8 cellular contexts compared by ENCODE assay signal in genomic region chr2:205681836-205682238, GRCh38. TPM values are rescaled to one million over a fixed set of nuclear protein-coding genes. Genes with fewer than 3 reads are reported as not detected.
A peak's percentile ranks its signal among the peaks of the same experiment; 100 is the strongest.
DNase-seq lines count a peak whose midpoint lies in the region; ATAC-seq, FAIRE-seq and TF ChIP-seq lines count a peak whose summit lies in the region.

No MANE protein-coding gene starts in this region.

- H3K9me3 ChIP-seq in A549 (no peaks in the 10 kb centered on the region), keratinocyte (ENCODE audit: control insufficient read depth, low read depth, low read length) (no peaks in the 10 kb centered on the region)

- H3K27ac Mint-ChIP-seq in activated naive CD8-positive, alpha-beta T cell treated with anti-CD3 and anti-CD28 coated beads, Interleukin-2, amount 50 U/mL, for 24 hours: peak overlapping the region; percentile 23

- no peaks in the 10 kb centered on the region for H3K36me3 ChIP-seq in keratinocyte (ENCODE audit: control insufficient read depth in 2 of 2, extremely low read depth in 1 of 2, insufficient read depth in 2 of 2, low read length in 2 of 2)

- DNase-seq in A549 (ENCODE audit: low read depth in 1 of 2, low spot score in 1 of 2) (no peak), GM13977 (ENCODE audit: low spot score) (peak; percentile 54), keratinocyte (ENCODE audit: low read depth, low spot score) (no peak), substantia nigra (lab: John Stamatoyannopoulos, UW) (peak in 10 of 49 donors; percentile 14 to 49 (median 32)), HUDEP-2 (lab: John Stamatoyannopoulos, UW; ENCODE audit: unreplicated experiment in 76 of 76) (no peak)
- peak; percentile 26 for DNase-seq in activated naive CD8-positive, alpha-beta T cell treated with anti-CD3 and anti-CD28 coated beads, Interleukin-2, amount 50 U/mL, for 24 hours
- DNase-seq in activated effector memory CD4-positive, alpha-beta T cell treated with Interleukin-2 at 50 U/mL for 16 hours: no peak

- H3K4me1 ChIP-seq in A549 (peaks cover 32% of the 10 kb centered on the region), keratinocyte (ENCODE audit: control insufficient read depth, extremely low read depth, insufficient read depth, low read length) (peaks cover 55% of the 10 kb centered on the region)

- H2AFZ ChIP-seq in keratinocyte (ENCODE audit: control insufficient read depth, low read length): peak overlapping the region; percentile 79

- H4K20me1 ChIP-seq in keratinocyte (ENCODE audit: control insufficient read depth, extremely low read depth, insufficient read depth, low read length): no peaks in the 10 kb centered on the region

- H3K4me2 ChIP-seq in A549: peak overlapping the region; percentile 88
- peak overlapping the region; percentile 72 for H3K4me2 ChIP-seq in keratinocyte (ENCODE audit: control insufficient read depth, extremely low read depth, insufficient read depth, low read depth, low read length)

- TF ChIP-seq EP300 in A549 (IDR thresholded peaks at IDR 0.05): no peak

- H3K27ac ChIP-seq in A549 (peak overlapping the region; percentile 93 to 98), keratinocyte (ENCODE audit: control insufficient read depth, insufficient read depth, low read length) (peak overlapping the region; percentile 80), substantia nigra (ENCODE audit: low read depth, low read length, poor library complexity, severe bottlenecking) (peak overlapping the region; percentile 71)

- H3K9me1 ChIP-seq in keratinocyte (ENCODE audit: control insufficient read depth, extremely low read depth, insufficient read depth, low read length): no peaks in the 10 kb centered on the region

- no peak for TF ChIP-seq CTCF in A549 (IDR thresholded peaks at IDR 0.05)
- TF ChIP-seq CTCF in GM13977 (IDR thresholded peaks at IDR 0.05; ENCODE audit: extremely low read depth, insufficient read depth, missing control alignments): no peak
- TF ChIP-seq CTCF in keratinocyte (optimal IDR thresholded peaks at IDR 0.05 in 1 of 3, IDR thresholded peaks at IDR 0.05 in 1 of 3, conservative IDR thresholded peaks at IDR 0.05 in 1 of 3; ENCODE audit: extremely low read depth in 1 of 3, insufficient read depth in 2 of 3, low read length in 3 of 3): no peak

- POLR2A ChIA-PET in A549 (lab: Yijun Ruan, JAX): interaction anchor here (0.8 to 2.5 kb wide), 18 partner anchors 11 to 1431 kb away, joined by 3 to 26 read pairs (median 5); no protein-coding TSS in a partner anchor

- no peaks in the 10 kb centered on the region for H3K36me3 Mint-ChIP-seq in activated naive CD8-positive, alpha-beta T cell treated with anti-CD3 and anti-CD28 coated beads, Interleukin-2, amount 50 U/mL, for 24 hours (ENCODE audit: low read depth)

- no peak for TF ChIP-seq POLR2A in A549 (IDR thresholded peaks at IDR 0.05; ENCODE audit: low read length)

- no peaks in the 10 kb centered on the region for H3K9me3 Mint-ChIP-seq in activated naive CD8-positive, alpha-beta T cell treated with anti-CD3 and anti-CD28 coated beads, Interleukin-2, amount 50 U/mL, for 24 hours

- H3K4me1 Mint-ChIP-seq in activated naive CD8-positive, alpha-beta T cell treated with anti-CD3 and anti-CD28 coated beads, Interleukin-2, amount 50 U/mL, for 24 hours: peaks cover 40% of the 10 kb centered on the region

- H3K79me2 ChIP-seq in keratinocyte (ENCODE audit: control insufficient read depth, insufficient read depth, low read length): peaks cover 38% of the 10 kb centered on the region

- H3K4me3 ChIP-seq in A549 (peak overlapping the region; percentile 80), keratinocyte (ENCODE audit: control insufficient read depth in 2 of 3, extremely low read depth in 1 of 3, insufficient read depth in 2 of 3, low read depth in 1 of 3, low read length in 3 of 3) (peak overlapping the region; percentile 72 to 83 (median 76))

- WGBS in A549 (ENCODE audit: missing lambda C conversion rate): 3% methylated on average over 15 of the region's 42 CpGs

- no peak for FAIRE-seq in A549 (lab: Jason Lieb, UNC)
- FAIRE-seq in keratinocyte (lab: Jason Lieb, UNC): no peak

- in situ Hi-C loops in GM13977 (cut with MboI; ENCODE audit: low pct_unique_long_range_greater_than_20kb, low sequenced_read_pairs, unreplicated experiment): no loop called here

- no peak for TF ChIP-seq RAD21 in A549 (conservative IDR thresholded peaks at IDR 0.05 in 1 of 2, IDR thresholded peaks at IDR 0.05 in 1 of 2)

- peak overlapping the region; percentile 71 for H3K4me3 Mint-ChIP-seq in activated naive CD8-positive, alpha-beta T cell treated with anti-CD3 and anti-CD28 coated beads, Interleukin-2, amount 50 U/mL, for 24 hours

- H3K27me3 Mint-ChIP-seq in activated naive CD8-positive, alpha-beta T cell treated with anti-CD3 and anti-CD28 coated beads, Interleukin-2, amount 50 U/mL, for 24 hours: peaks cover 57% of the 10 kb centered on the region

- CTCF ChIA-PET in A549 (lab: Yijun Ruan, JAX): interaction anchor here (1.0 to 5.9 kb wide), 7 partner anchors 13 to 1422 kb away, joined by 3 to 33 read pairs (median 4); no protein-coding TSS in a partner anchor

- H3K9ac ChIP-seq in keratinocyte (ENCODE audit: control insufficient read depth, extremely low read depth, insufficient read depth, low read length): peak overlapping the region; percentile 90

- no peaks in the 10 kb centered on the region for H3K27me3 ChIP-seq in keratinocyte (ENCODE audit: control insufficient read depth, extremely low read depth, insufficient read depth, low read length)

- dilution Hi-C loops in keratinocyte (cut with MboI; ENCODE audit: extremely low pct_ligation_motif_present, low sequenced_read_pairs): no loop called here

- ATAC-seq in A549 (peak; percentile 4 to 17; a peak in 1 of 6 replicates), HG03442 (IDR thresholded peaks at IDR 0.05; ENCODE audit: unreplicated experiment) (peak; percentile 27)
- no peak for ATAC-seq in activated naive CD8-positive, alpha-beta T cell treated with anti-CD3 and anti-CD28 coated beads, Interleukin-2, amount 50 U/mL, for 24 hours

TF ChIP-seq in A549, 52 proteins besides CTCF, POLR2A, EP300 and RAD21:
- TF ChIP-seq RNF2 (IDR thresholded peaks at IDR 0.05; ENCODE audit: borderline replicate concordance, low read depth): 0 out of 2 replicates have a peak, but pooled peaks have one; percentile 14
- peak; percentile 30; the same call in 1 of the 2 replicates for TF ChIP-seq PHF8 (IDR thresholded peaks at IDR 0.05; ENCODE audit: borderline replicate concordance, low read depth)
- TF ChIP-seq MAFK (IDR thresholded peaks at IDR 0.05; ENCODE audit: partially characterized antibody): no peak
- 0 out of 2 replicates have a peak, but pooled peaks have one; percentile 33 for TF ChIP-seq ATOH8 (CRISPR knock-in tag; IDR thresholded peaks at IDR 0.05; ENCODE audit: low read depth)
TF ChIP-seq in A549: peak in this region for 3.

RNA-seq across cellular contexts. Expression of gene NRP2, which starts 0.5 kb away (rescaled TPM):
- polyA plus RNA-seq in A549 (2011; rRNA removed): 144 and 154 TPM in 2 replicates
- 37.9 and 48.1 TPM in 2 replicates for polyA plus RNA-seq in A549 (2012; cell fraction: cytosol; rRNA removed)
- 111 and 112 TPM in 2 replicates for polyA plus RNA-seq in A549 (2012; cell fraction: nucleus; rRNA removed)
- polyA plus RNA-seq in A549 (2017; fragmentation: RNase III; extraction: RNeasy Plus Mini Kit Qiagen cat#74134 plus additional on column Dnase treatment): 125 to 187 TPM (median 159 TPM) in 3 replicates
- polyA minus RNA-seq in A549 (2011; rRNA and poly(A)+ RNA removed): 199 and 240 TPM in 2 replicates
- 9.1 to 20.6 TPM (median 20.6 TPM) in 3 replicates for polyA plus RNA-seq in keratinocyte
- 19.9 TPM for polyA plus RNA-seq in keratinocyte (2011; ENCODE audit: low read depth)
- polyA plus RNA-seq in keratinocyte (2011; cell fraction: cytosol; rRNA removed): 4.6 and 8.2 TPM in 2 replicates
- 30.5 and 32.6 TPM in 2 replicates for polyA plus RNA-seq in keratinocyte (2011; cell fraction: nucleus; rRNA removed)
- 14.4 and 18.2 TPM in 2 replicates for polyA plus RNA-seq in keratinocyte (2012; ENCODE audit: low replicate concordance)
- 21.0 to 56.7 TPM (median 47.5 TPM) in 3 replicates for polyA minus RNA-seq in keratinocyte
- polyA minus RNA-seq in keratinocyte (2011; cell fraction: cytosol; rRNA and poly(A)+ RNA removed): 8.6 TPM
- 30.6 and 49.4 TPM in 2 replicates for polyA minus RNA-seq in keratinocyte (2011; cell fraction: nucleus; rRNA and poly(A)+ RNA removed)

Comparison
In these comparisons a context has a peak if more than half of its experiments do, and no peak if none do; other contexts are left out.
1. DNase-seq: peak in GM13977 (single experiment) and activated naive CD8-positive, alpha-beta T cell treated with anti-CD3 and anti-CD28 coated beads, Interleukin-2, amount 50 U/mL, for 24 hours (single experiment); none in A549 (0 of 2), keratinocyte (single experiment), HUDEP-2 (0 of 76) and activated effector memory CD4-positive, alpha-beta T cell treated with Interleukin-2 at 50 U/mL for 16 hours (single experiment).
2. Peak in every context shown above with its lines, with median percentiles within 50 percentile points of each other: H3K27ac ChIP-seq.